Comparison of ENCODE assay signal across 1 cellular context in genomic region chr5:68708156-68708841, GRCh38.
A peak's percentile ranks its signal among the peaks of the same experiment; 100 is the strongest.
TF ChIP-seq lines count a peak whose summit lies in the region.

No MANE protein-coding gene starts in this region.

TF ChIP-seq in K562, 482 proteins besides CTCF, POLR2A, EP300 and RAD21 (continued from another document and continues in another):
- no peak for TF ChIP-seq ZBTB40 (IDR thresholded peaks at IDR 0.05)
- no peak for TF ChIP-seq ZBTB40 (CRISPR knock-in tag; IDR thresholded peaks at IDR 0.05)
- no peak for TF ChIP-seq IRF2 (CRISPR knock-in tag; IDR thresholded peaks at IDR 0.05)
- TF ChIP-seq ZNF512 (tag; IDR thresholded peaks at IDR 0.05): no peak
- no peak for TF ChIP-seq ZNF398 (CRISPR knock-in tag; IDR thresholded peaks at IDR 0.05)
- TF ChIP-seq ZNF280A (IDR thresholded peaks at IDR 0.05; ENCODE audit: low read depth, partially characterized antibody): no peak
- TF ChIP-seq MAFK (IDR thresholded peaks at IDR 0.05; ENCODE audit: low read length): peak; percentile 42; the same call in 1 of the 2 replicates
- no peak for TF ChIP-seq SNIP1 (IDR thresholded peaks at IDR 0.05; ENCODE audit: low read depth)
- no peak for TF ChIP-seq NR4A1 (CRISPR knock-in tag; IDR thresholded peaks at IDR 0.05)
- TF ChIP-seq NR4A1 (tag; IDR thresholded peaks at IDR 0.05): no peak
- no peak for TF ChIP-seq MAZ (CRISPR knock-in tag; conservative IDR thresholded peaks at IDR 0.05 in 1 of 2, IDR thresholded peaks at IDR 0.05 in 1 of 2)
- TF ChIP-seq LARP7 (IDR thresholded peaks at IDR 0.05): no peak
- no peak for TF ChIP-seq GATAD2A (IDR thresholded peaks at IDR 0.05)
- no peak for TF ChIP-seq NFRKB (IDR thresholded peaks at IDR 0.05; ENCODE audit: low read depth)
- TF ChIP-seq KLF10 (CRISPR knock-in tag; IDR thresholded peaks at IDR 0.05): no peak
- no peak for TF ChIP-seq HDAC3 (IDR thresholded peaks at IDR 0.05; ENCODE audit: borderline replicate concordance, partially characterized antibody)
- no peak for TF ChIP-seq THAP7 (CRISPR knock-in tag; IDR thresholded peaks at IDR 0.05)
- TF ChIP-seq EWSR1 (IDR thresholded peaks at IDR 0.05; ENCODE audit: borderline replicate concordance, low read depth, partially characterized antibody): no peak
- TF ChIP-seq ZNF354B (CRISPR knock-in tag; IDR thresholded peaks at IDR 0.05): no peak
- no peak for TF ChIP-seq XRCC3 (IDR thresholded peaks at IDR 0.05)
- no peak for TF ChIP-seq USF1 (CRISPR knock-in tag; IDR thresholded peaks at IDR 0.05)
- no peak for TF ChIP-seq PHB2 (IDR thresholded peaks at IDR 0.05; ENCODE audit: low read depth)
- no peak for TF ChIP-seq NR0B1 (IDR thresholded peaks at IDR 0.05; ENCODE audit: partially characterized antibody)
- TF ChIP-seq ATF4 (CRISPR knock-in tag; IDR thresholded peaks at IDR 0.05): no peak
- no peak for TF ChIP-seq HDAC2 (IDR thresholded peaks at IDR 0.05)
- no peak for TF ChIP-seq ZNF184 (CRISPR knock-in tag; IDR thresholded peaks at IDR 0.05)
- TF ChIP-seq SMARCB1 (IDR thresholded peaks at IDR 0.05; ENCODE audit: insufficient read length, low read depth): no peak
- TF ChIP-seq ZNF175 (CRISPR knock-in tag; IDR thresholded peaks at IDR 0.05; ENCODE audit: low read depth): no peak
- no peak for TF ChIP-seq POU5F1 (IDR thresholded peaks at IDR 0.05; ENCODE audit: borderline replicate concordance, low read depth, low read length, partially characterized antibody)
- TF ChIP-seq ESRRB (CRISPR knock-in tag; IDR thresholded peaks at IDR 0.05; ENCODE audit: borderline replicate concordance): no peak
- no peak for TF ChIP-seq ZNF511 (CRISPR knock-in tag; IDR thresholded peaks at IDR 0.05)
- TF ChIP-seq CBFA2T2 (conservative IDR thresholded peaks at IDR 0.05): no peak
- TF ChIP-seq NFIC (IDR thresholded peaks at IDR 0.05): no peak
- no peak for TF ChIP-seq USF2 (CRISPR knock-in tag; IDR thresholded peaks at IDR 0.05)
